In genomic region chr3:90026406-90026805, GRCh38 we compare ENCODE assay signal across 27 cellular contexts.
"Had no signal": no experiment of that assay in that cellular context is flagged by ENCODE, and none has a peak within 500 bp of the region (broad histone marks: within the 10 kb centered on the region; RNA-seq: fewer than 3 reads in every experiment).

No MANE protein-coding gene starts in this region.

- DNase-seq: activated B cell treated with CpG ODN at 0.5 μM for 24 hours; activated CD4-positive, alpha-beta memory T cell treated with anti-CD3 and anti-CD28 coated beads for 36 hours; activated CD4-positive, alpha-beta T cell treated with anti-CD3 and anti-CD28 coated beads, Interleukin-2, amount 10 ng/mL, durations not matched to agents 7 days and 5 days; activated CD8-positive, alpha-beta memory T cell treated with anti-CD3 and anti-CD28 coated beads for 24 hours; activated effector memory CD4-positive, alpha-beta T cell treated with anti-CD3 and anti-CD28 coated beads, Interleukin-2, amount 50 U/mL, for 16 hours; activated naive CD4-positive, alpha-beta T cell treated with Interleukin-2 at 50 U/mL for 16 hours; activated naive CD8-positive, alpha-beta T cell treated with anti-CD3 and anti-CD28 coated beads, Interleukin-2, amount 50 U/mL, for 24 hours; activated T-cell treated with anti-CD3 and anti-CD28 coated beads, Interleukin-2, amount 50 U/mL, for 4 hours; amniotic stem cell; KG1; NCI-H1048; NCI-H146; NCI-H187 treated with DMSO at 0.1 percent for 48 hours; NCI-H2081 treated with DMSO at 0.1 percent for 48 hours; NCI-H2227 treated with DMSO at 0.1 percent for 48 hours; NCI-H446 treated with DMSO at 0.1 percent for 48 hours; NCI-H526 treated with DMSO at 0.1 percent for 48 hours; PC-3; SHP77; T-helper 17 cell; T-helper 9 cell had no signal

- H3K27ac Mint-ChIP-seq: activated B cell treated with CpG ODN at 0.5 μM for 24 hours; activated CD4-positive, alpha-beta memory T cell treated with anti-CD3 and anti-CD28 coated beads for 36 hours; activated CD4-positive, alpha-beta T cell treated with anti-CD3 and anti-CD28 coated beads, Interleukin-2, amount 10 ng/mL, durations not matched to agents 7 days and 5 days; activated naive CD4-positive, alpha-beta T cell treated with anti-CD3 and anti-CD28 coated beads, Interleukin-2, amount 50 U/mL, for 72 hours; activated naive CD8-positive, alpha-beta T cell treated with anti-CD3 and anti-CD28 coated beads, Interleukin-2, amount 50 U/mL, for 24 hours; T-helper 17 cell had no signal

- ATAC-seq: activated naive CD4-positive, alpha-beta T cell treated with anti-CD3 and anti-CD28 coated beads, Interleukin-2, amount 50 U/mL, for 72 hours; activated naive CD8-positive, alpha-beta T cell treated with anti-CD3 and anti-CD28 coated beads, Interleukin-2, amount 50 U/mL, for 24 hours; activated T-cell treated with anti-CD3 and anti-CD28 coated beads, Interleukin-2, amount 50 U/mL, for 4 hours; PC-3; T-helper 17 cell had no signal

- H3K4me3 Mint-ChIP-seq: activated B cell treated with CpG ODN at 0.5 μM for 24 hours; activated CD4-positive, alpha-beta memory T cell treated with anti-CD3 and anti-CD28 coated beads for 36 hours; activated CD4-positive, alpha-beta T cell treated with anti-CD3 and anti-CD28 coated beads, Interleukin-2, amount 10 ng/mL, durations not matched to agents 7 days and 5 days; activated naive CD8-positive, alpha-beta T cell treated with anti-CD3 and anti-CD28 coated beads, Interleukin-2, amount 50 U/mL, for 24 hours; activated T-cell treated with anti-CD3 and anti-CD28 coated beads, Interleukin-2, amount 50 U/mL, for 4 hours; brain; central memory CD8-positive, alpha-beta T cell; T-helper 17 cell had no signal

- H3K27me3 Mint-ChIP-seq: activated B cell treated with CpG ODN at 0.5 μM for 24 hours; activated CD4-positive, alpha-beta memory T cell treated with anti-CD3 and anti-CD28 coated beads for 36 hours; activated CD4-positive, alpha-beta T cell treated with anti-CD3 and anti-CD28 coated beads, Interleukin-2, amount 10 ng/mL, durations not matched to agents 7 days and 5 days; activated naive CD8-positive, alpha-beta T cell treated with anti-CD3 and anti-CD28 coated beads, Interleukin-2, amount 50 U/mL, for 24 hours; brain; central memory CD8-positive, alpha-beta T cell; T-helper 17 cell had no signal

- H3K4me1 Mint-ChIP-seq: activated B cell treated with CpG ODN at 0.5 μM for 24 hours; activated CD4-positive, alpha-beta T cell treated with anti-CD3 and anti-CD28 coated beads, Interleukin-2, amount 10 ng/mL, durations not matched to agents 7 days and 5 days; activated naive CD8-positive, alpha-beta T cell treated with anti-CD3 and anti-CD28 coated beads, Interleukin-2, amount 50 U/mL, for 24 hours; central memory CD8-positive, alpha-beta T cell; T-helper 17 cell had no signal

- FAIRE-seq: astrocyte, RCC 7860, TTC549 had no signal

- H3K36me3 Mint-ChIP-seq: activated CD4-positive, alpha-beta memory T cell treated with anti-CD3 and anti-CD28 coated beads for 36 hours; activated naive CD4-positive, alpha-beta T cell treated with anti-CD3 and anti-CD28 coated beads, Interleukin-2, amount 50 U/mL, for 72 hours; brain had no signal
